ENCODE assay signal across 8 cellular contexts in the genomic region with DNA sequence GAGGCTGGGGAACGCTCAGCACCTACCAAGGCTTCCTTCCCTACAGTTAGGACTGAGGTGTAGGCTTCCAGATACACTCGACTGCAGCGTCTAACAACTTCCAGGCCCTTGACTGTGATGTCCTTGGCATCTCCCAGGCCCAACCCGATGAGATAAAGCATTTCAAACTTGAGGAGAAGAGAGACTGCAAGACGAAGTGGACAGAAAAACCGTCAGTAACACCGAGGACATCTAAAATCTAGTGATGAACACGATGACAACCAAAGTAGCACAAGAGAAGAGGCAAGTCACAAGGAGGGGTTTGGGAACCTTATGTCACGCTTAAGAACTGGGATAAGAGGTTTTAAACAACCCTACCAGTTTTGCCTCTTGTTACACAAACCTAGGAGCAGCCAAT. TPM values are rescaled to one million over a fixed set of nuclear protein-coding genes. Genes with fewer than 3 reads are reported as not detected.
DNase-seq lines count a peak whose midpoint lies in the region; ATAC-seq and TF ChIP-seq lines count a peak whose summit lies in the region.

No MANE protein-coding gene starts in this region.

- no peaks in the 10 kb centered on the region for H3K9me3 ChIP-seq in AG04450 (ENCODE audit: control insufficient read depth, insufficient read depth, low read length)
- H3K9me3 ChIP-seq in SK-N-SH = no peaks in the 10 kb centered on the region

- peak overlapping the region; percentile 77 for H2AK5ac ChIP-seq in mesendoderm (ENCODE audit: low read length)

- H4K20me1 ChIP-seq in SK-N-SH (ENCODE audit: insufficient read depth) = no peaks in the 10 kb centered on the region

- H3K27ac ChIP-seq in AG04450 (ENCODE audit: low read depth, low read length) (peak overlapping the region; percentile 89), SK-N-SH (ENCODE audit: low read depth in 2 of 2, low read length in 1 of 2) (peak overlapping the region; percentile 73 to 90), coronary artery (peak overlapping the region; percentile 58 to 81), mesendoderm (ENCODE audit: low read depth, low read length) (no peak overlapping the region)

- TF ChIP-seq CTCF in AG04450 (IDR thresholded peaks at IDR 0.05; ENCODE audit: low read depth, low read length) (no peak), SK-N-SH (IDR thresholded peaks at IDR 0.05) (no peak), coronary artery (IDR thresholded peaks at IDR 0.05) (no peak), type B pancreatic cell (conservative IDR thresholded peaks at IDR 0.05) (no peak)

- H2BK15ac ChIP-seq in mesendoderm (replicated peaks; ENCODE audit: low read depth) = no peak overlapping the region

- peak overlapping the region; percentile 95 for H3K56ac ChIP-seq in mesendoderm (ENCODE audit: low read length)

- peak overlapping the region; percentile 82 for H3K4me3 ChIP-seq in AG04450 (ENCODE audit: low read depth, low read length)
- peak overlapping the region; percentile 80 to 92 for H3K4me3 ChIP-seq in SK-N-SH (ENCODE audit: low read depth in 2 of 2, low read length in 1 of 2)
- peak overlapping the region; percentile 75 for H3K4me3 ChIP-seq in coronary artery
- peak overlapping the region; percentile 92 for H3K4me3 ChIP-seq in mesendoderm (ENCODE audit: low read length)

- no peak overlapping the region for H3K4ac ChIP-seq in mesendoderm (ENCODE audit: low read depth, low read length)

- no peak for TF ChIP-seq RAD21 in SK-N-SH (IDR thresholded peaks at IDR 0.05; ENCODE audit: low read length)

- H3K4me1 ChIP-seq in SK-N-SH (ENCODE audit: control insufficient read depth in 1 of 2, insufficient read depth in 2 of 2, low read depth in 1 of 2, low read length in 1 of 2) = peaks cover 4 to 6% of the 10 kb centered on the region in 2 experiments; a peak in 2 of 4 replicates
- no peaks in the 10 kb centered on the region for H3K4me1 ChIP-seq in mesendoderm (ENCODE audit: control insufficient read depth, low read depth, low read length)

- CTCF ChIA-PET in AG04450 (lab: Charles Lee) (interaction anchor here (0.7 to 2.6 kb wide), 3 partner anchors 211 to 263 kb away, joined by 3 to 11 read pairs (median 7); no protein-coding TSS in a partner anchor), SK-N-SH (lab: Yijun Ruan, JAX) (interaction anchor here (0.8 to 1.0 kb wide), 3 partner anchors 10 to 264 kb away, joined by 3 to 4 read pairs (median 3); no protein-coding TSS in a partner anchor)

- H3F3A ChIP-seq in SK-N-SH (replicated peaks; ENCODE audit: insufficient read depth) = no peaks in the 10 kb centered on the region

- peak overlapping the region; percentile 96 for H3K27ac Mint-ChIP-seq in type B pancreatic cell

- peak overlapping the region; percentile 100 for H3K4me3 Mint-ChIP-seq in type B pancreatic cell

- POLR2A ChIA-PET in AG04450 (lab: Yijun Ruan, JAX) (interaction anchor here (0.8 to 1.4 kb wide), 2 partner anchors 37 to 211 kb away, joined by 3 to 6 read pairs; no protein-coding TSS in a partner anchor), SK-N-SH (lab: Yijun Ruan, JAX) (no interaction called here)

- TF ChIP-seq EP300 in SK-N-SH (IDR thresholded peaks at IDR 0.05; ENCODE audit: borderline replicate concordance in 1 of 2, low read depth in 1 of 2, low read length in 1 of 2) = no peak

- H3K4me2 ChIP-seq in SK-N-SH (peak overlapping the region; percentile 89), mesendoderm (ENCODE audit: low read length) (peak overlapping the region; percentile 95)

- peak overlapping the region; percentile 69 for H4K8ac ChIP-seq in mesendoderm (ENCODE audit: low read depth, low read length)

- H3K18ac ChIP-seq in mesendoderm (ENCODE audit: low read length) = peak overlapping the region; percentile 9

- DNase-seq in AG04450 (ENCODE audit: low read depth, low spot score) = no peak
- peak; percentile 29 for DNase-seq in SK-N-SH
- DNase-seq in coronary artery (ENCODE audit: low spot score) = no peak
- DNase-seq in mesendoderm = no peak
- DNase-seq in type B pancreatic cell (ENCODE audit: extremely low spot score, unreplicated experiment) = no peak
- no peak for DNase-seq in NCI-H1436 (lab: John Stamatoyannopoulos, UW)

- no peaks in the 10 kb centered on the region for H3K9me3 Mint-ChIP-seq in type B pancreatic cell

- no peaks in the 10 kb centered on the region for H3K79me1 ChIP-seq in mesendoderm (ENCODE audit: low read length)

- ATAC-seq in GM18909 (IDR thresholded peaks at IDR 0.05; ENCODE audit: poor library complexity, unreplicated experiment) (peak; percentile 25), HG03108 (IDR thresholded peaks at IDR 0.05; ENCODE audit: unreplicated experiment) (peak; percentile 7)

- no peak overlapping the region for H3K23ac ChIP-seq in mesendoderm (ENCODE audit: low read length)

- H4K5ac ChIP-seq in mesendoderm (ENCODE audit: low read length) = peak overlapping the region; percentile 53

- H3K36me3 ChIP-seq in SK-N-SH (replicated peaks in 1 of 2; ENCODE audit: control insufficient read depth in 1 of 2, insufficient read depth in 2 of 2, low read length in 1 of 2) (peaks cover 0 to 21% of the 10 kb centered on the region in 2 experiments), mesendoderm (ENCODE audit: control insufficient read depth, insufficient read depth, low read length) (no peaks in the 10 kb centered on the region)

- 0% methylated on average over 9 of the region's 9 CpGs for WGBS in SK-N-SH (ENCODE audit: low lambda C conversion rate)
- no CpG with 5 or more reads among the region's 9 CpGs for WGBS in mesendoderm (ENCODE audit: extremely low coverage, insufficient coverage, low lambda C conversion rate)

- peaks cover 38% of the 10 kb centered on the region for H3K79me2 ChIP-seq in SK-N-SH (ENCODE audit: insufficient read depth)
- peaks cover 7% of the 10 kb centered on the region for H3K79me2 ChIP-seq in mesendoderm (ENCODE audit: control insufficient read depth, insufficient read depth, low read length)

- no peaks in the 10 kb centered on the region for H3K27me3 Mint-ChIP-seq in type B pancreatic cell

- H2BK120ac ChIP-seq in mesendoderm (ENCODE audit: low read depth, low read length) = no peak overlapping the region

- H3K36me3 Mint-ChIP-seq in type B pancreatic cell = peaks cover 15% of the 10 kb centered on the region

- peak overlapping the region; percentile 79 for H3K9ac ChIP-seq in SK-N-SH
- H3K9ac ChIP-seq in mesendoderm (ENCODE audit: low read length) = peak overlapping the region; percentile 97

- H3K27me3 ChIP-seq in AG04450 (ENCODE audit: control insufficient read depth, insufficient read depth, low read length) (no peaks in the 10 kb centered on the region), SK-N-SH (ENCODE audit: insufficient read depth) (no peaks in the 10 kb centered on the region), mesendoderm (ENCODE audit: insufficient read depth, low read length, poor library complexity) (no peaks in the 10 kb centered on the region)

- peak overlapping the region; percentile 95 for H2AFZ ChIP-seq in SK-N-SH (ENCODE audit: low read depth)

- H3K9me2 ChIP-seq in SK-N-SH = no peaks in the 10 kb centered on the region

- peaks cover 16% of the 10 kb centered on the region for H3K4me1 Mint-ChIP-seq in type B pancreatic cell (ENCODE audit: unreplicated experiment)

- H2BK5ac ChIP-seq in mesendoderm (ENCODE audit: low read length) = no peak overlapping the region

TF ChIP-seq in SK-N-SH, 30 proteins besides CTCF, POLR2A, EP300 and RAD21:
- no peak for TF ChIP-seq MEF2A (IDR thresholded peaks at IDR 0.05; ENCODE audit: borderline replicate concordance, low read depth)
TF ChIP-seq in SK-N-SH: peak in this region for 0.

RNA-seq across cellular contexts. Expression of a gene that starts 0.3 kb away (rescaled TPM):
- 68.6 and 87.4 TPM in 2 replicates for polyA plus RNA-seq in AG04450 (2011; rRNA removed)
- polyA minus RNA-seq in AG04450 (2011; rRNA and poly(A)+ RNA removed) = 15.5 and 20.5 TPM in 2 replicates
- 36.6 and 50.2 TPM in 2 replicates for polyA plus RNA-seq in SK-N-SH (2012; rRNA removed)
- polyA plus RNA-seq in SK-N-SH (2012; cell fraction: cytosol; rRNA removed) = 59.0 and 66.6 TPM in 2 replicates
- 19.0 and 31.1 TPM in 2 replicates for polyA plus RNA-seq in SK-N-SH (2012; cell fraction: nucleus; rRNA removed)
- polyA plus RNA-seq in mesendoderm (2013, experiment 1 of 2) = 49.4 TPM
- polyA plus RNA-seq in mesendoderm (2013, experiment 2 of 2) = 49.3 TPM
- 37.7 and 62.0 TPM in 2 replicates for total RNA-seq in type B pancreatic cell (ENCODE audit: low replicate concordance)
